In genomic region chr11:66275396-66275795, GRCh38 we compare ENCODE assay signal across 16 cellular contexts.
DNase-seq lines count a peak whose midpoint lies in the region; ATAC-seq and TF ChIP-seq lines count a peak whose summit lies in the region.
"Had no signal": no experiment of that assay in that cellular context is flagged by ENCODE, and none has a peak within 500 bp of the region (broad histone marks: within the 10 kb centered on the region; RNA-seq: fewer than 3 reads in every experiment).

No MANE protein-coding gene starts in this region.

- peak overlapping the region; percentile 65 for H3K27ac Mint-ChIP-seq in activated naive CD4-positive, alpha-beta T cell treated with anti-CD3 and anti-CD28 coated beads, Interleukin-2, amount 50 U/mL, for 24 hours
- peak overlapping the region in 2 of 3 experiments; percentile 19 to 44 for H3K27ac Mint-ChIP-seq in nephron
- H3K27ac Mint-ChIP-seq: GM23338 had no signal

- no peak overlapping the region for H3K4me3 Mint-ChIP-seq in activated naive CD4-positive, alpha-beta T cell treated with anti-CD3 and anti-CD28 coated beads, Interleukin-2, amount 50 U/mL, for 24 hours
- H3K4me3 Mint-ChIP-seq in nephron = peak overlapping the region in 2 of 3 experiments; percentile 50 to 62
- H3K4me3 Mint-ChIP-seq: GM23338 had no signal

- H3K4me1 ChIP-seq in RWPE2 (ENCODE audit: insufficient read depth, poor library complexity, severe bottlenecking) = no peaks in the 10 kb centered on the region

- no peak overlapping the region for H3K4me3 ChIP-seq in RWPE2 (ENCODE audit: severe bottlenecking)
- H3K4me3 ChIP-seq: BLaER1, GM23338 had no signal

- no peaks in the 10 kb centered on the region for H3K9me3 ChIP-seq in RWPE2 (ENCODE audit: severe bottlenecking)
- H3K9me3 ChIP-seq: BLaER1 had no signal

- H3K36me3 Mint-ChIP-seq in activated naive CD4-positive, alpha-beta T cell treated with anti-CD3 and anti-CD28 coated beads, Interleukin-2, amount 50 U/mL, for 24 hours = peaks cover 8% of the 10 kb centered on the region
- peaks cover 41% of the 10 kb centered on the region for H3K36me3 Mint-ChIP-seq in nephron (ENCODE audit: low read depth)

- H3K27me3 Mint-ChIP-seq in activated naive CD4-positive, alpha-beta T cell treated with anti-CD3 and anti-CD28 coated beads, Interleukin-2, amount 50 U/mL, for 24 hours = no peaks in the 10 kb centered on the region
- peaks cover 4% of the 10 kb centered on the region for H3K27me3 Mint-ChIP-seq in nephron (ENCODE audit: low read depth)
- H3K27me3 Mint-ChIP-seq: CD4-positive, CD25-positive, alpha-beta regulatory T cell had no signal

- peaks cover 43% of the 10 kb centered on the region for H3K36me3 ChIP-seq in RWPE2 (ENCODE audit: low read depth)

- no peaks in the 10 kb centered on the region for H3K27me3 ChIP-seq in RWPE2 (ENCODE audit: insufficient read depth, poor library complexity, severe bottlenecking)
- H3K27me3 ChIP-seq: BLaER1 had no signal

- H3K27ac ChIP-seq in RWPE2 (ENCODE audit: poor library complexity, severe bottlenecking) = no peak overlapping the region
- H3K27ac ChIP-seq: BLaER1 had no signal

- no peaks in the 10 kb centered on the region for H3K9me3 Mint-ChIP-seq in activated naive CD4-positive, alpha-beta T cell treated with anti-CD3 and anti-CD28 coated beads, Interleukin-2, amount 50 U/mL, for 24 hours
- H3K9me3 Mint-ChIP-seq in nephron = no peaks in the 10 kb centered on the region
- H3K9me3 Mint-ChIP-seq: CD4-positive, CD25-positive, alpha-beta regulatory T cell; GM23338; IgD-negative memory B cell had no signal

- TF ChIP-seq CTCF in RWPE2 (IDR thresholded peaks at IDR 0.05; ENCODE audit: poor library complexity, severe bottlenecking) = no peak
- no peak for TF ChIP-seq CTCF in nephron (IDR thresholded peaks at IDR 0.05; ENCODE audit: unreplicated experiment in 3 of 3)

- DNase-seq in activated naive CD4-positive, alpha-beta T cell (lab: John Stamatoyannopoulos, UW) = no peak
- peak; percentile 34 for DNase-seq in RWPE2 (ENCODE audit: low spot score)
- no peak for DNase-seq in islet precursor cell
- DNase-seq: 8988T; AML-193; CD4-positive, CD25-positive, alpha-beta regulatory T cell; DMS79; H7 had no signal

- H3K4me1 Mint-ChIP-seq in activated naive CD4-positive, alpha-beta T cell treated with anti-CD3 and anti-CD28 coated beads, Interleukin-2, amount 50 U/mL, for 24 hours = peaks cover 31% of the 10 kb centered on the region
- peaks cover 28% of the 10 kb centered on the region for H3K4me1 Mint-ChIP-seq in nephron

- ATAC-seq in RWPE2 (ENCODE audit: low read depth) (no peak), GM21526 (IDR thresholded peaks at IDR 0.05; ENCODE audit: low FRiP score, unreplicated experiment) (no peak), HG02588 (IDR thresholded peaks at IDR 0.05; ENCODE audit: unreplicated experiment) (no peak), GM18909 (IDR thresholded peaks at IDR 0.05; ENCODE audit: poor library complexity, unreplicated experiment) (no peak)
- ATAC-seq: GM23338 had no signal
